ENCODE assay signal across 12 cellular contexts in genomic region chr21:42518216-42518615, GRCh38. TPM values are rescaled to one million over a fixed set of nuclear protein-coding genes. Genes with fewer than 3 reads are reported as not detected.
DNase-seq lines count a peak whose midpoint lies in the region; ATAC-seq, FAIRE-seq and TF ChIP-seq lines count a peak whose summit lies in the region.
"Had no signal": no experiment of that assay in that cellular context is flagged by ENCODE, and none has a peak within 500 bp of the region (broad histone marks: within the 10 kb centered on the region; RNA-seq: fewer than 3 reads in every experiment).

No MANE protein-coding gene starts in this region.

- peaks cover 47% of the 10 kb centered on the region for H3K36me3 Mint-ChIP-seq in WTC11
- peaks cover 56 to 67% of the 10 kb centered on the region in 2 donors for H3K36me3 Mint-ChIP-seq in stimulated activated naive B cell treated with anti-CD40 and anti-IgM and Interleukin-4, amounts not matched to agents 10 μg/mL and 1 μg/mL and 100 μg/mL, for 72 hours

- H3K9me3 Mint-ChIP-seq in WTC11: no peaks in the 10 kb centered on the region
- H3K9me3 Mint-ChIP-seq in stimulated activated naive B cell treated with anti-CD40 and anti-IgM and Interleukin-4, amounts not matched to agents 10 μg/mL and 1 μg/mL and 100 μg/mL, for 72 hours: no peaks in the 10 kb centered on the region
- H3K9me3 Mint-ChIP-seq: activated B cell treated with CpG ODN at 0.5 μM for 24 hours had no signal

- peaks cover 44% of the 10 kb centered on the region for H3K4me1 Mint-ChIP-seq in WTC11
- H3K4me1 Mint-ChIP-seq in stimulated activated naive B cell treated with anti-CD40 and anti-IgM and Interleukin-4, amounts not matched to agents 10 μg/mL and 1 μg/mL and 100 μg/mL, for 72 hours: peaks cover 30 to 73% of the 10 kb centered on the region in 2 donors

- no peak for ATAC-seq in WTC11
- ATAC-seq in stimulated activated naive B cell treated with anti-CD40 and anti-IgM and Interleukin-4, amounts not matched to agents 10 μg/mL and 1 μg/mL and 100 μg/mL, for 72 hours (replicated peaks): no peak
- no peak for ATAC-seq in GM21529 (IDR thresholded peaks at IDR 0.05; ENCODE audit: unreplicated experiment)

- CTCF ChIA-PET in WTC11 (lab: Charles Lee): no interaction called here

- H3K4me3 Mint-ChIP-seq in WTC11: no peak overlapping the region
- H3K4me3 Mint-ChIP-seq in stimulated activated naive B cell treated with anti-CD40 and anti-IgM and Interleukin-4, amounts not matched to agents 10 μg/mL and 1 μg/mL and 100 μg/mL, for 72 hours: no peak overlapping the region
- H3K4me3 Mint-ChIP-seq: activated B cell treated with CpG ODN at 0.5 μM for 24 hours had no signal

- no peak for FAIRE-seq in HTR-8/SVneo (lab: Jason Lieb, UNC)

- peak overlapping the region; percentile 13; the same call in 1 of the 2 replicates for H3K27ac Mint-ChIP-seq in WTC11
- peak overlapping the region; percentile 59 for H3K27ac Mint-ChIP-seq in stimulated activated naive B cell treated with anti-CD40 and anti-IgM and Interleukin-4, amounts not matched to agents 10 μg/mL and 1 μg/mL and 100 μg/mL, for 72 hours

- H3K27me3 Mint-ChIP-seq in WTC11 (ENCODE audit: low read depth): peaks cover under 1% of the 10 kb centered on the region; the same call in 1 of the 2 replicates
- no peaks in the 10 kb centered on the region for H3K27me3 Mint-ChIP-seq in stimulated activated naive B cell treated with anti-CD40 and anti-IgM and Interleukin-4, amounts not matched to agents 10 μg/mL and 1 μg/mL and 100 μg/mL, for 72 hours
- H3K27me3 Mint-ChIP-seq: activated B cell treated with CpG ODN at 0.5 μM for 24 hours had no signal

- TF ChIP-seq CTCF in WTC11 (IDR thresholded peaks at IDR 0.05): no peak

- DNase-seq in HTR-8/SVneo (ENCODE audit: insufficient read length, low spot score) (peak; percentile 70), WTC11 (ENCODE audit: low spot score) (no peak), glomerular visceral epithelial cell (ENCODE audit: extremely low spot score) (peak; percentile 86), GM19238 (ENCODE audit: insufficient read length, low spot score) (no peak), activated gamma-delta T cell treated with Interleukin-2 at 50 U/mL for 16 hours (no peak)
- no peak for DNase-seq in stimulated activated naive B cell treated with anti-CD40 and anti-IgM and Interleukin-4, amounts not matched to agents 10 μg/mL and 1 μg/mL and 100 μg/mL, for 72 hours
- DNase-seq: activated B cell treated with CpG ODN at 0.5 μM for 24 hours, Caco-2, esophagus squamous epithelium, NCI-H524 treated with DMSO at 0.1 percent for 48 hours had no signal

- POLR2A ChIA-PET in WTC11 (lab: Charles Lee): no interaction called here

TF ChIP-seq in WTC11, 78 proteins besides CTCF, POLR2A, EP300 and RAD21:
- no peak for TF ChIP-seq ETV6 (CRISPR knock-in tag; IDR thresholded peaks at IDR 0.05)
- no peak for TF ChIP-seq PREB (CRISPR knock-in tag; IDR thresholded peaks at IDR 0.05; ENCODE audit: borderline replicate concordance)
- TF ChIP-seq ATF6 (CRISPR knock-in tag; IDR thresholded peaks at IDR 0.05): no peak
TF ChIP-seq in WTC11: peak in this region for 0.

RNA-seq across cellular contexts. Expression of gene SLC37A1, which starts 4.6 kb away (rescaled TPM):
- total RNA-seq in WTC11 (2021): 22.7 to 26.3 TPM (median 25.8 TPM) in 3 replicates

RNA-seq across cellular contexts. Expression of gene RSPH1, which starts 22.2 kb away (rescaled TPM):
- 0.11 to 0.30 TPM (median 0.16 TPM) in 3 replicates for total RNA-seq in WTC11 (2021)
- total RNA-seq: cardiac septum had no signal

Comparison
In these comparisons a context has a peak if more than half of its experiments do, and no peak if none do; other contexts are left out.
1. DNase-seq: peak in HTR-8/SVneo (single experiment) and glomerular visceral epithelial cell (single experiment); none in WTC11 (single experiment), stimulated activated naive B cell treated with anti-CD40 and anti-IgM and Interleukin-4, amounts not matched to agents 10 μg/mL and 1 μg/mL and 100 μg/mL, for 72 hours (single experiment), GM19238 (single experiment) and activated gamma-delta T cell treated with Interleukin-2 at 50 U/mL for 16 hours (single experiment).